1 cellular context compared by ENCODE assay signal in genomic region chr7:32490127-32490796, GRCh38.
TF ChIP-seq lines count a peak whose summit lies in the region.

TSS of gene LSM5 (minus strand) at chr7:32490380. CDS start at chr7:32490365, 15 bp downstream.

TF ChIP-seq in K562, 482 proteins besides CTCF, POLR2A, EP300 and RAD21 (continued from another document and continues in another):
- TF ChIP-seq ZNF12 (CRISPR knock-in tag; IDR thresholded peaks at IDR 0.05) = peak; percentile 66
- peak; percentile 55 for TF ChIP-seq HDAC3 (IDR thresholded peaks at IDR 0.05; ENCODE audit: borderline replicate concordance, partially characterized antibody)
- TF ChIP-seq ZHX1 (conservative IDR thresholded peaks at IDR 0.05; ENCODE audit: low read length) = peak; percentile 81; the same call in 1 of the 2 replicates
- TF ChIP-seq MITF (IDR thresholded peaks at IDR 0.05) = peak; percentile 73; the same call in 1 of the 2 replicates
- TF ChIP-seq SFPQ (IDR thresholded peaks at IDR 0.05; ENCODE audit: low read depth, low read length) = no peak
- peak in 1 of 2 experiments; percentile 95; a peak in 2 of 4 replicates for TF ChIP-seq TRIM24 (IDR thresholded peaks at IDR 0.05)
- TF ChIP-seq POLR2AphosphoS5 (IDR thresholded peaks at IDR 0.05; ENCODE audit: control insufficient read depth, insufficient read depth, low read depth, low read length) = peak; percentile 87
- no peak for TF ChIP-seq NFIX (CRISPR knock-in tag; IDR thresholded peaks at IDR 0.05; ENCODE audit: low read depth)
- TF ChIP-seq ZNF316 (IDR thresholded peaks at IDR 0.05) = 0 out of 2 replicates have a peak, but pooled peaks have one; percentile 20
- TF ChIP-seq CREM (IDR thresholded peaks at IDR 0.05; ENCODE audit: low read depth) = peak; percentile 90
- TF ChIP-seq NONO (IDR thresholded peaks at IDR 0.05; ENCODE audit: low read depth in 2 of 2, low read length in 1 of 2) = 0 out of 4 replicates have a peak, but pooled peaks of 1 of the 2 experiments have one; percentile 68
- TF ChIP-seq GTF2A2 (tag; IDR thresholded peaks at IDR 0.05) = no peak
- peak in 1 of 2 experiments; percentile 68; a peak in 3 of 4 replicates for TF ChIP-seq MAZ (CRISPR knock-in tag; conservative IDR thresholded peaks at IDR 0.05 in 1 of 2, IDR thresholded peaks at IDR 0.05 in 1 of 2)
- TF ChIP-seq ZNF695 (CRISPR knock-in tag; IDR thresholded peaks at IDR 0.05) = 0 out of 2 replicates have a peak, but pooled peaks have one; percentile 14
- TF ChIP-seq MLLT1 (IDR thresholded peaks at IDR 0.05) = peak in 1 of 2 experiments; percentile 100; a peak in 2 of 4 replicates
- 0 out of 2 replicates have a peak, but pooled peaks have one; percentile 26 for TF ChIP-seq ZBTB43 (CRISPR knock-in tag; IDR thresholded peaks at IDR 0.05)
- TF ChIP-seq TEAD2 (tag; IDR thresholded peaks at IDR 0.05) = no peak
- no peak for TF ChIP-seq ARHGAP35 (IDR thresholded peaks at IDR 0.05; ENCODE audit: partially characterized antibody)
- no peak for TF ChIP-seq RBM25 (IDR thresholded peaks at IDR 0.05; ENCODE audit: low read depth, low read length, severe bottlenecking)
- TF ChIP-seq THRA (IDR thresholded peaks at IDR 0.05) = no peak
- no peak for TF ChIP-seq ZNF586 (CRISPR knock-in tag; conservative IDR thresholded peaks at IDR 0.05)
- TF ChIP-seq ZNF512 (tag; IDR thresholded peaks at IDR 0.05) = no peak; the same call in 1 of the 2 replicates
- no peak for TF ChIP-seq MAFK (IDR thresholded peaks at IDR 0.05; ENCODE audit: low read length)
- TF ChIP-seq DIDO1 (tag; IDR thresholded peaks at IDR 0.05; ENCODE audit: low read depth) = peak; percentile 95
- no peak for TF ChIP-seq EWSR1 (IDR thresholded peaks at IDR 0.05; ENCODE audit: borderline replicate concordance, low read depth, partially characterized antibody)
- no peak for TF ChIP-seq STAT6 (CRISPR knock-in tag; IDR thresholded peaks at IDR 0.05)
- TF ChIP-seq MLX (CRISPR knock-in tag; conservative IDR thresholded peaks at IDR 0.05) = no peak
- TF ChIP-seq ERF (CRISPR knock-in tag; IDR thresholded peaks at IDR 0.05) = no peak
- TF ChIP-seq XRCC3 (IDR thresholded peaks at IDR 0.05) = no peak; the same call in 1 of the 2 replicates
- TF ChIP-seq ZFPM2 (CRISPR knock-in tag; IDR thresholded peaks at IDR 0.05) = no peak
- no peak for TF ChIP-seq FOXJ3 (CRISPR knock-in tag; IDR thresholded peaks at IDR 0.05)
- TF ChIP-seq KDM5B (IDR thresholded peaks at IDR 0.05; ENCODE audit: insufficient replicate concordance, low read depth, low read length) = peak; percentile 87
- peak; percentile 79; the same call in 1 of the 2 replicates for TF ChIP-seq HLTF (IDR thresholded peaks at IDR 0.05)
- no peak for TF ChIP-seq FOXA1 (IDR thresholded peaks at IDR 0.05; ENCODE audit: borderline replicate concordance)
- peak; percentile 47; the same call in 1 of the 2 replicates for TF ChIP-seq FOXP4 (CRISPR knock-in tag; IDR thresholded peaks at IDR 0.05; ENCODE audit: borderline replicate concordance)
- TF ChIP-seq ZC3H8 (IDR thresholded peaks at IDR 0.05) = 0 out of 2 replicates have a peak, but pooled peaks have one; percentile 64
- peak; percentile 77; the same call in 1 of the 2 replicates for TF ChIP-seq HDAC2 (IDR thresholded peaks at IDR 0.05)
- TF ChIP-seq RNF2 (IDR thresholded peaks at IDR 0.05) = peak; percentile 78; the same call in 1 of the 2 replicates
- TF ChIP-seq TRIM28 (IDR thresholded peaks at IDR 0.05) = peak; percentile 67; the same call in 1 of the 2 replicates
- TF ChIP-seq ZSCAN29 (IDR thresholded peaks at IDR 0.05) = 0 out of 2 replicates have a peak, but pooled peaks have one; percentile 55
- TF ChIP-seq CCNT2 (IDR thresholded peaks at IDR 0.05; ENCODE audit: borderline replicate concordance, extremely low read depth, insufficient read length, low read depth, low read length) = peak; percentile 27
- peak; percentile 23 for TF ChIP-seq ZNF146 (CRISPR knock-in tag; IDR thresholded peaks at IDR 0.05; ENCODE audit: unreplicated experiment)
